In the genomic region with DNA sequence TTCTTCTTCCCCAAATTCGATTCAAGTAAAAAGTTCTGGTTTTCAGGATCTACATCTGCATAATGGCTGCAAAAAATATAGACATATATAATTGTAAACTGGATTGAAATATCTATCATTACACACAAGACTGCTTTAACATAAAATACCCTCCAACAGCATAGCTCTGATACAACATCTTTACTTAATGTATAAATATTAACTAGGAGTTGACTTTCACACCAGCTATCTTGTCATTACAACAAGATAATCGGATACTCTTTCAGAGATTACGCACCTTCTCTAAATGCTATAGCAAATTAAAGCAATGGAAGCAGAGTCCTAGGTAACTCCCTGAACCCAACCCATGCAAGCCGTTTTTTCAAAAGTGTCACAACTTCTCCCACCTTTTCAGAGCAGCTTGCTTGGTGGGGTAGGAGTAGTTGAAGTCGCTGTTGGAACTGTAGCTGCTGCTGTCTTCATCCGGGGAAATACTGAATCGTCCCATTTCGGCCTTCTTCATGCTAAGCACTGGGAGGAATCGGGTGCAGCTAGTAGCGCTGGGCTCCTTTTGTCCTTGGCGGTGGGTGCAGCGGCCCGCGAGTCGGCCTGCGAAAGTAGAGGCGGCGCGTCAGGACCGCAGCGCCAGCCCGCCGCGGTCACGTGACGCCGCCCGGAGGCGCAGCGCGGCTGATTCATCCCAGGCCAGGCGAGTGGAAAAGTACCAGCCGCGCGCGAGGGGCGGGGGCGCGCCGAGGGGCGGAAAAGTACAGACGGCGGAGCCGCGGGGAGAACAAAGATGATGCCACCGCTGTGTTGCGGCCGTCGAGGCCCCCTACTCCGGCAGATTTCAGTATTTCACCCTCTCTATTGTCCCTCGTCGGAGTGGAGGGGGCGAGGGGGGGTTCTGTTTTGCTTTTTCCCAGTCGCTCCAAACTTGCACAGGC, we compare ENCODE assay signal across 1 cellular context.
TF ChIP-seq lines count a peak whose summit lies in the region.

No MANE protein-coding gene starts in this region.

TF ChIP-seq in K562, 482 proteins besides CTCF, POLR2A, EP300 and RAD21 (continued from another document and continues in another):
- TF ChIP-seq, protein P1, sequence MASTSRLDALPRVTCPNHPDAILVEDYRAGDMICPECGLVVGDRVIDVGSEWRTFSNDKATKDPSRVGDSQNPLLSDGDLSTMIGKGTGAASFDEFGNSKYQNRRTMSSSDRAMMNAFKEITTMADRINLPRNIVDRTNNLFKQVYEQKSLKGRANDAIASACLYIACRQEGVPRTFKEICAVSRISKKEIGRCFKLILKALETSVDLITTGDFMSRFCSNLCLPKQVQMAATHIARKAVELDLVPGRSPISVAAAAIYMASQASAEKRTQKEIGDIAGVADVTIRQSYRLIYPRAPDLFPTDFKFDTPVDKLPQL (IDR thresholded peaks at IDR 0.05; ENCODE audit: extremely low read depth, insufficient read length): no peak
- TF ChIP-seq ZNF175 (CRISPR knock-in tag; IDR thresholded peaks at IDR 0.05; ENCODE audit: low read depth): peak; percentile 56; the same call in 1 of the 2 replicates
- TF ChIP-seq NFIC (IDR thresholded peaks at IDR 0.05): peak; percentile 52
- TF ChIP-seq, protein P2, sequence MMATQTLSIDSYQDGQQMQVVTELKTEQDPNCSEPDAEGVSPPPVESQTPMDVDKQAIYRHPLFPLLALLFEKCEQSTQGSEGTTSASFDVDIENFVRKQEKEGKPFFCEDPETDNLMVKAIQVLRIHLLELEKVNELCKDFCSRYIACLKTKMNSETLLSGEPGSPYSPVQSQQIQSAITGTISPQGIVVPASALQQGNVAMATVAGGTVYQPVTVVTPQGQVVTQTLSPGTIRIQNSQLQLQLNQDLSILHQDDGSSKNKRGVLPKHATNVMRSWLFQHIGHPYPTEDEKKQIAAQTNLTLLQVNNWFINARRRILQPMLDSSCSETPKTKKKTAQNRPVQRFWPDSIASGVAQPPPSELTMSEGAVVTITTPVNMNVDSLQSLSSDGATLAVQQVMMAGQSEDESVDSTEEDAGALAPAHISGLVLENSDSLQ (IDR thresholded peaks at IDR 0.05): no peak
- peak; percentile 100 for TF ChIP-seq FIP1L1 (IDR thresholded peaks at IDR 0.05; ENCODE audit: low read depth, low read length, poor library complexity, severe bottlenecking)
- TF ChIP-seq, protein P3, sequence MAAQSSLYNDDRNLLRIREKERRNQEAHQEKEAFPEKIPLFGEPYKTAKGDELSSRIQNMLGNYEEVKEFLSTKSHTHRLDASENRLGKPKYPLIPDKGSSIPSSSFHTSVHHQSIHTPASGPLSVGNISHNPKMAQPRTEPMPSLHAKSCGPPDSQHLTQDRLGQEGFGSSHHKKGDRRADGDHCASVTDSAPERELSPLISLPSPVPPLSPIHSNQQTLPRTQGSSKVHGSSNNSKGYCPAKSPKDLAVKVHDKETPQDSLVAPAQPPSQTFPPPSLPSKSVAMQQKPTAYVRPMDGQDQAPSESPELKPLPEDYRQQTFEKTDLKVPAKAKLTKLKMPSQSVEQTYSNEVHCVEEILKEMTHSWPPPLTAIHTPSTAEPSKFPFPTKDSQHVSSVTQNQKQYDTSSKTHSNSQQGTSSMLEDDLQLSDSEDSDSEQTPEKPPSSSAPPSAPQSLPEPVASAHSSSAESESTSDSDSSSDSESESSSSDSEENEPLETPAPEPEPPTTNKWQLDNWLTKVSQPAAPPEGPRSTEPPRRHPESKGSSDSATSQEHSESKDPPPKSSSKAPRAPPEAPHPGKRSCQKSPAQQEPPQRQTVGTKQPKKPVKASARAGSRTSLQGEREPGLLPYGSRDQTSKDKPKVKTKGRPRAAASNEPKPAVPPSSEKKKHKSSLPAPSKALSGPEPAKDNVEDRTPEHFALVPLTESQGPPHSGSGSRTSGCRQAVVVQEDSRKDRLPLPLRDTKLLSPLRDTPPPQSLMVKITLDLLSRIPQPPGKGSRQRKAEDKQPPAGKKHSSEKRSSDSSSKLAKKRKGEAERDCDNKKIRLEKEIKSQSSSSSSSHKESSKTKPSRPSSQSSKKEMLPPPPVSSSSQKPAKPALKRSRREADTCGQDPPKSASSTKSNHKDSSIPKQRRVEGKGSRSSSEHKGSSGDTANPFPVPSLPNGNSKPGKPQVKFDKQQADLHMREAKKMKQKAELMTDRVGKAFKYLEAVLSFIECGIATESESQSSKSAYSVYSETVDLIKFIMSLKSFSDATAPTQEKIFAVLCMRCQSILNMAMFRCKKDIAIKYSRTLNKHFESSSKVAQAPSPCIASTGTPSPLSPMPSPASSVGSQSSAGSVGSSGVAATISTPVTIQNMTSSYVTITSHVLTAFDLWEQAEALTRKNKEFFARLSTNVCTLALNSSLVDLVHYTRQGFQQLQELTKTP (IDR thresholded peaks at IDR 0.05; ENCODE audit: low read depth in 1 of 2, partially characterized antibody in 2 of 2): peak in 1 of 2 experiments; percentile 21
- no peak for TF ChIP-seq ZBTB1 (CRISPR knock-in tag; IDR thresholded peaks at IDR 0.05; ENCODE audit: borderline replicate concordance, low read depth)
- 0 out of 2 replicates have a peak, but pooled peaks have one; percentile 13 for TF ChIP-seq HOXB6 (CRISPR knock-in tag; IDR thresholded peaks at IDR 0.05; ENCODE audit: borderline replicate concordance)
- peak in 1 of 2 experiments; percentile 46; a peak in 2 of 4 replicates for TF ChIP-seq TEAD1 (CRISPR knock-in tag; IDR thresholded peaks at IDR 0.05)
- TF ChIP-seq POLR2H (tag; IDR thresholded peaks at IDR 0.05; ENCODE audit: low read depth): peak; percentile 39; the same call in 1 of the 2 replicates
- peak; percentile 99 for TF ChIP-seq CCNT2 (IDR thresholded peaks at IDR 0.05; ENCODE audit: borderline replicate concordance, extremely low read depth, insufficient read length, low read depth, low read length)
- TF ChIP-seq PRPF4 (IDR thresholded peaks at IDR 0.05; ENCODE audit: insufficient read depth, low read depth, low read length, poor library complexity, severe bottlenecking): peak; percentile 42
- TF ChIP-seq DMBX1 (CRISPR knock-in tag; IDR thresholded peaks at IDR 0.05; ENCODE audit: borderline replicate concordance): 0 out of 2 replicates have a peak, but pooled peaks have one; percentile 27
- TF ChIP-seq RBM22 (IDR thresholded peaks at IDR 0.05; ENCODE audit: low read depth, low read length, poor library complexity, severe bottlenecking): peak; percentile 99
- TF ChIP-seq, protein P4, sequence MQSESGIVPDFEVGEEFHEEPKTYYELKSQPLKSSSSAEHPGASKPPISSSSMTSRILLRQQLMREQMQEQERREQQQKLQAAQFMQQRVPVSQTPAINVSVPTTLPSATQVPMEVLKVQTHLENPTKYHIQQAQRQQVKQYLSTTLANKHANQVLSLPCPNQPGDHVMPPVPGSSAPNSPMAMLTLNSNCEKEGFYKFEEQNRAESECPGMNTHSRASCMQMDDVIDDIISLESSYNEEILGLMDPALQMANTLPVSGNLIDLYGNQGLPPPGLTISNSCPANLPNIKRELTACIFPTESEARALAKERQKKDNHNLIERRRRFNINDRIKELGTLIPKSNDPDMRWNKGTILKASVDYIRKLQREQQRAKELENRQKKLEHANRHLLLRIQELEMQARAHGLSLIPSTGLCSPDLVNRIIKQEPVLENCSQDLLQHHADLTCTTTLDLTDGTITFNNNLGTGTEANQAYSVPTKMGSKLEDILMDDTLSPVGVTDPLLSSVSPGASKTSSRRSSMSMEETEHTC (IDR thresholded peaks at IDR 0.05): peak; percentile 59; the same call in 1 of the 2 replicates
- TF ChIP-seq, protein P5, sequence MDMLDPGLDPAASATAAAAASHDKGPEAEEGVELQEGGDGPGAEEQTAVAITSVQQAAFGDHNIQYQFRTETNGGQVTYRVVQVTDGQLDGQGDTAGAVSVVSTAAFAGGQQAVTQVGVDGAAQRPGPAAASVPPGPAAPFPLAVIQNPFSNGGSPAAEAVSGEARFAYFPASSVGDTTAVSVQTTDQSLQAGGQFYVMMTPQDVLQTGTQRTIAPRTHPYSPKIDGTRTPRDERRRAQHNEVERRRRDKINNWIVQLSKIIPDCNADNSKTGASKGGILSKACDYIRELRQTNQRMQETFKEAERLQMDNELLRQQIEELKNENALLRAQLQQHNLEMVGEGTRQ (CRISPR knock-in tag; IDR thresholded peaks at IDR 0.05): peak; percentile 97
- peak; percentile 72 for TF ChIP-seq ZC3H4 (CRISPR knock-in tag; IDR thresholded peaks at IDR 0.05; ENCODE audit: borderline replicate concordance)
- TF ChIP-seq ETV6 (IDR thresholded peaks at IDR 0.05; ENCODE audit: borderline replicate concordance in 1 of 2, low read depth in 2 of 2, low read length in 1 of 2): no peak
- 0 out of 2 replicates have a peak, but pooled peaks have one; percentile 73 for TF ChIP-seq ETV6 (CRISPR knock-in tag; IDR thresholded peaks at IDR 0.05; ENCODE audit: borderline replicate concordance)
- TF ChIP-seq ZBTB7A (IDR thresholded peaks at IDR 0.05; ENCODE audit: borderline replicate concordance, control insufficient read depth, low read depth, low read length): peak; percentile 87
- TF ChIP-seq STAG1 (CRISPR knock-in tag; IDR thresholded peaks at IDR 0.05; ENCODE audit: borderline replicate concordance): no peak
- TF ChIP-seq, protein P6, sequence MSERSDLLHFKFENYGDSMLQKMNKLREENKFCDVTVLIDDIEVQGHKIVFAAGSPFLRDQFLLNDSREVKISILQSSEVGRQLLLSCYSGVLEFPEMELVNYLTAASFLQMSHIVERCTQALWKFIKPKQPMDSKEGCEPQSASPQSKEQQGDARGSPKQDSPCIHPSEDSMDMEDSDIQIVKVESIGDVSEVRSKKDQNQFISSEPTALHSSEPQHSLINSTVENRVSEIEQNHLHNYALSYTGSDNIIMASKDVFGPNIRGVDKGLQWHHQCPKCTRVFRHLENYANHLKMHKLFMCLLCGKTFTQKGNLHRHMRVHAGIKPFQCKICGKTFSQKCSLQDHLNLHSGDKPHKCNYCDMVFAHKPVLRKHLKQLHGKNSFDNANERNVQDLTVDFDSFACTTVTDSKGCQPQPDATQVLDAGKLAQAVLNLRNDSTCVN (CRISPR knock-in tag; IDR thresholded peaks at IDR 0.05): 0 out of 2 replicates have a peak, but pooled peaks have one; percentile 22
- TF ChIP-seq CHD2 (IDR thresholded peaks at IDR 0.05; ENCODE audit: low read depth, low read length): peak; percentile 14; the same call in 1 of the 2 replicates
- TF ChIP-seq, protein P7, sequence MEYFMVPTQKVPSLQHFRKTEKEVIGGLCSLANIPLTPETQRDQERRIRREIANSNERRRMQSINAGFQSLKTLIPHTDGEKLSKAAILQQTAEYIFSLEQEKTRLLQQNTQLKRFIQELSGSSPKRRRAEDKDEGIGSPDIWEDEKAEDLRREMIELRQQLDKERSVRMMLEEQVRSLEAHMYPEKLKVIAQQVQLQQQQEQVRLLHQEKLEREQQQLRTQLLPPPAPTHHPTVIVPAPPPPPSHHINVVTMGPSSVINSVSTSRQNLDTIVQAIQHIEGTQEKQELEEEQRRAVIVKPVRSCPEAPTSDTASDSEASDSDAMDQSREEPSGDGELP (CRISPR knock-in tag; IDR thresholded peaks at IDR 0.05; ENCODE audit: borderline replicate concordance): peak; percentile 85
- TF ChIP-seq SMAD2 (IDR thresholded peaks at IDR 0.05; ENCODE audit: low read depth, low read length): no peak
- TF ChIP-seq CBFB (CRISPR knock-in tag; IDR thresholded peaks at IDR 0.05): no peak
- TF ChIP-seq, protein P8, sequence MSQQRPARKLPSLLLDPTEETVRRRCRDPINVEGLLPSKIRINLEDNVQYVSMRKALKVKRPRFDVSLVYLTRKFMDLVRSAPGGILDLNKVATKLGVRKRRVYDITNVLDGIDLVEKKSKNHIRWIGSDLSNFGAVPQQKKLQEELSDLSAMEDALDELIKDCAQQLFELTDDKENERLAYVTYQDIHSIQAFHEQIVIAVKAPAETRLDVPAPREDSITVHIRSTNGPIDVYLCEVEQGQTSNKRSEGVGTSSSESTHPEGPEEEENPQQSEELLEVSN (IDR thresholded peaks at IDR 0.05; ENCODE audit: borderline replicate concordance in 1 of 2, extremely low read depth in 1 of 2, insufficient read depth in 1 of 2, insufficient read length in 1 of 2, low read depth in 1 of 2, low read length in 1 of 2, poor library complexity in 1 of 2, severe bottlenecking in 1 of 2): peak in 1 of 2 experiments; percentile 67
- TF ChIP-seq CBX3 (IDR thresholded peaks at IDR 0.05; ENCODE audit: borderline replicate concordance in 1 of 2, low read length in 2 of 2): peak in 1 of 2 experiments; percentile 19; a peak in 1 of 3 replicates
- no peak for TF ChIP-seq HMG20B (CRISPR knock-in tag; IDR thresholded peaks at IDR 0.05)
- peak; percentile 55; the same call in 1 of the 2 replicates for TF ChIP-seq ESRRA (IDR thresholded peaks at IDR 0.05; ENCODE audit: borderline replicate concordance, low read depth)
- peak; percentile 96 for TF ChIP-seq HMGN3 (IDR thresholded peaks at IDR 0.05; ENCODE audit: borderline replicate concordance, extremely low read depth, insufficient read length, low read depth, low read length)
- 0 out of 2 replicates have a peak, but pooled peaks have one; percentile 6 for TF ChIP-seq ARID2 (IDR thresholded peaks at IDR 0.05)
- TF ChIP-seq, protein P9, sequence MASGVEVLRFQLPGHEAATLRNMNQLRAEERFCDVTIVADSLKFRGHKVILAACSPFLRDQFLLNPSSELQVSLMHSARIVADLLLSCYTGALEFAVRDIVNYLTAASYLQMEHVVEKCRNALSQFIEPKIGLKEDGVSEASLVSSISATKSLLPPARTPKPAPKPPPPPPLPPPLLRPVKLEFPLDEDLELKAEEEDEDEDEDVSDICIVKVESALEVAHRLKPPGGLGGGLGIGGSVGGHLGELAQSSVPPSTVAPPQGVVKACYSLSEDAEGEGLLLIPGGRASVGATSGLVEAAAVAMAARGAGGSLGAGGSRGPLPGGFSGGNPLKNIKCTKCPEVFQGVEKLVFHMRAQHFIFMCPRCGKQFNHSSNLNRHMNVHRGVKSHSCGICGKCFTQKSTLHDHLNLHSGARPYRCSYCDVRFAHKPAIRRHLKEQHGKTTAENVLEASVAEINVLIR (CRISPR knock-in tag; IDR thresholded peaks at IDR 0.05): peak; percentile 63; the same call in 1 of the 2 replicates
- 0 out of 2 replicates have a peak, but pooled peaks have one; percentile 48 for TF ChIP-seq MTA1 (IDR thresholded peaks at IDR 0.05; ENCODE audit: borderline replicate concordance)
- peak in 1 of 2 experiments; percentile 55; a peak in 1 of 4 replicates for TF ChIP-seq KDM4B (IDR thresholded peaks at IDR 0.05; ENCODE audit: borderline replicate concordance in 2 of 2, low read depth in 1 of 2)
- TF ChIP-seq ASH1L (IDR thresholded peaks at IDR 0.05; ENCODE audit: borderline replicate concordance, low read depth, partially characterized antibody): no peak
- TF ChIP-seq ZKSCAN3 (CRISPR knock-in tag; IDR thresholded peaks at IDR 0.05): no peak
- TF ChIP-seq XRCC5 (IDR thresholded peaks at IDR 0.05; ENCODE audit: low read depth, low read length): no peak
- TF ChIP-seq, protein P10, sequence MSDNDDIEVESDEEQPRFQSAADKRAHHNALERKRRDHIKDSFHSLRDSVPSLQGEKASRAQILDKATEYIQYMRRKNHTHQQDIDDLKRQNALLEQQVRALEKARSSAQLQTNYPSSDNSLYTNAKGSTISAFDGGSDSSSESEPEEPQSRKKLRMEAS (CRISPR knock-in tag; IDR thresholded peaks at IDR 0.05): peak; percentile 75
- peak; percentile 26; the same call in 1 of the 2 replicates for TF ChIP-seq RNF2 (IDR thresholded peaks at IDR 0.05)
- peak; percentile 45 for TF ChIP-seq SIN3B (IDR thresholded peaks at IDR 0.05; ENCODE audit: low read depth)
- no peak for TF ChIP-seq TARDBP (IDR thresholded peaks at IDR 0.05)
- peak; percentile 47; the same call in 1 of the 2 replicates for TF ChIP-seq ATF7 (IDR thresholded peaks at IDR 0.05)
- TF ChIP-seq FOXM1 (IDR thresholded peaks at IDR 0.05; ENCODE audit: low read depth): no peak
- TF ChIP-seq FOXM1 (CRISPR knock-in tag; IDR thresholded peaks at IDR 0.05; ENCODE audit: low read depth): peak; percentile 62; the same call in 1 of the 2 replicates
- TF ChIP-seq SAFB (IDR thresholded peaks at IDR 0.05; ENCODE audit: borderline replicate concordance, low read depth, low read length): peak; percentile 39; the same call in 1 of the 2 replicates
